25 cellular contexts compared by ENCODE assay signal in the genomic region with DNA sequence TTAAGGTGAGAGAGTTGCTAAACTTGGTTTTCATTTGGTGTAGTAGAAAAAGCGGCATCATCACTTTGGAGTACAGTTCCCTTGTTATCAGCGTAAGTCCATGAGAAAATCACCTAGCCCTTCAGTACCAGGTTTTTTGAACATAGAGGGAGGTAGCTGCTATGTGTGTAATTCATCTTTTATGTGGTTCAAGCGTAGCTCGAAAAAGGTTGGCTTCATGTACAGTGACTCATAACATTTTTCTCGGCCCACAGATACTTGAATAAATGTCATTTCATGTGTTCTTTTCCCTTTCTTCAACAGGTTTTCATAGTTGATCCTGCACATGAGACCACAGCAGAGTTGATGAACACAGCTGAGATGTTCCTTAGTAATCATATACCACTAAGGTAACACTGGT. TPM values are rescaled to one million over a fixed set of nuclear protein-coding genes. Genes with fewer than 3 reads are reported as not detected.
DNase-seq lines count a peak whose midpoint lies in the region; ATAC-seq, FAIRE-seq and TF ChIP-seq lines count a peak whose summit lies in the region.
"Had no signal": no experiment of that assay in that cellular context is flagged by ENCODE, and none has a peak within 500 bp of the region (broad histone marks: within the 10 kb centered on the region; RNA-seq: fewer than 3 reads in every experiment).

No MANE protein-coding gene starts in this region.

- CTCF ChIA-PET in activated naive CD4-positive, alpha-beta T cell treated with anti-CD3 and anti-CD28 coated beads for 36 hours (lab: Charles Lee), result no interaction called here

- H3K4me3 ChIP-seq in astrocyte (ENCODE audit: insufficient read depth, low read depth, low read length), result no peak overlapping the region
- no peak overlapping the region for H3K4me3 ChIP-seq in fibroblast of mammary gland (ENCODE audit: control insufficient read depth, low read depth, low read length)
- H3K4me3 ChIP-seq: GM23338, HAP-1, MG63 had no signal

- H3K9ac ChIP-seq in astrocyte (ENCODE audit: low read length), result no peak overlapping the region

- no peak for FAIRE-seq in astrocyte (lab: Jason Lieb, UNC)
- FAIRE-seq: GM12891, RCC 7860 had no signal

- H3K4me2 ChIP-seq in astrocyte (ENCODE audit: low read length), result no peak overlapping the region
- H3K4me2 ChIP-seq: GM23338 had no signal

- H3K9me3 Mint-ChIP-seq in activated naive CD4-positive, alpha-beta T cell treated with anti-CD3 and anti-CD28 coated beads, Interleukin-2, amount 50 U/mL, for 72 hours, result no peaks in the 10 kb centered on the region
- H3K9me3 Mint-ChIP-seq in activated naive CD4-positive, alpha-beta T cell treated with anti-CD3 and anti-CD28 coated beads for 36 hours, result no peaks in the 10 kb centered on the region
- no peaks in the 10 kb centered on the region for H3K9me3 Mint-ChIP-seq in astrocyte (ENCODE audit: unreplicated experiment)
- H3K9me3 Mint-ChIP-seq: CD4-positive, alpha-beta memory T cell; GM23338; HFFc6 had no signal

- peaks cover 11% of the 10 kb centered on the region for H4K20me1 ChIP-seq in astrocyte (ENCODE audit: insufficient read depth, low read length)

- no peaks in the 10 kb centered on the region for H3K4me1 ChIP-seq in astrocyte (ENCODE audit: insufficient read depth, low read length)
- H3K4me1 ChIP-seq: HAP-1 had no signal

- peaks cover 4% of the 10 kb centered on the region for H3K4me1 Mint-ChIP-seq in activated naive CD4-positive, alpha-beta T cell treated with anti-CD3 and anti-CD28 coated beads for 36 hours (ENCODE audit: low read depth)
- no peaks in the 10 kb centered on the region for H3K4me1 Mint-ChIP-seq in astrocyte (ENCODE audit: low read depth, unreplicated experiment)
- H3K4me1 Mint-ChIP-seq: GM23338 had no signal

- no peak overlapping the region for H3K4me3 Mint-ChIP-seq in activated naive CD4-positive, alpha-beta T cell treated with anti-CD3 and anti-CD28 coated beads for 36 hours
- no peak overlapping the region for H3K4me3 Mint-ChIP-seq in astrocyte (ENCODE audit: unreplicated experiment)
- H3K4me3 Mint-ChIP-seq: CD4-positive, alpha-beta memory T cell; GM23338; HFFc6 had no signal

- ATAC-seq in activated naive CD4-positive, alpha-beta T cell treated with anti-CD3 and anti-CD28 coated beads, Interleukin-2, amount 50 U/mL, for 72 hours, result peak; percentile 69 to 90
- no peak for ATAC-seq in left lobe of liver
- ATAC-seq: GM23338 had no signal

- H3K36me3 ChIP-seq in astrocyte (ENCODE audit: insufficient read depth, low read length), result peaks cover 46% of the 10 kb centered on the region

- intact Hi-C loops in activated naive CD4-positive, alpha-beta T cell treated with anti-CD3 and anti-CD28 coated beads for 36 hours (cut with micrococcal nuclease), result no loop called here

- no peaks in the 10 kb centered on the region for H3K27me3 Mint-ChIP-seq in activated naive CD4-positive, alpha-beta T cell treated with anti-CD3 and anti-CD28 coated beads for 36 hours (ENCODE audit: low read depth)
- no peaks in the 10 kb centered on the region for H3K27me3 Mint-ChIP-seq in astrocyte (ENCODE audit: low read depth, unreplicated experiment)
- H3K27me3 Mint-ChIP-seq: CD4-positive, alpha-beta memory T cell had no signal

- H2AFZ ChIP-seq in astrocyte (ENCODE audit: low read depth, low read length), result no peak overlapping the region
- H2AFZ ChIP-seq: GM23338 had no signal

- H3K79me2 ChIP-seq in astrocyte (ENCODE audit: insufficient read depth, low read length), result no peaks in the 10 kb centered on the region

- TF ChIP-seq CTCF in astrocyte (IDR thresholded peaks at IDR 0.05; ENCODE audit: insufficient read depth, low read depth, low read length) (no peak), fibroblast of mammary gland (conservative IDR thresholded peaks at IDR 0.05; ENCODE audit: control insufficient read depth, insufficient read depth, low read depth, low read length) (no peak)

- H3K36me3 Mint-ChIP-seq in activated naive CD4-positive, alpha-beta T cell treated with anti-CD3 and anti-CD28 coated beads, Interleukin-2, amount 50 U/mL, for 72 hours, result peaks cover 7 to 18% of the 10 kb centered on the region in 2 donors
- peaks cover 52% of the 10 kb centered on the region for H3K36me3 Mint-ChIP-seq in activated naive CD4-positive, alpha-beta T cell treated with anti-CD3 and anti-CD28 coated beads for 36 hours (ENCODE audit: low read depth)
- H3K36me3 Mint-ChIP-seq in astrocyte (ENCODE audit: low read depth, unreplicated experiment), result peaks cover 16% of the 10 kb centered on the region

- in situ Hi-C loops in G401 (cut with HindIII; ENCODE audit: low sequenced_read_pairs), result no loop called here

- no peaks in the 10 kb centered on the region for H3K9me3 ChIP-seq in astrocyte (ENCODE audit: insufficient read depth, low read depth, low read length)
- H3K9me3 ChIP-seq: HAP-1, MG63 had no signal

- no peak overlapping the region for H3K27ac ChIP-seq in astrocyte (ENCODE audit: low read depth, low read length)

- no peaks in the 10 kb centered on the region for H3K27me3 ChIP-seq in astrocyte (ENCODE audit: insufficient read depth, low read length)
- H3K27me3 ChIP-seq: MG63 had no signal

- H3K27ac Mint-ChIP-seq in activated naive CD4-positive, alpha-beta T cell treated with anti-CD3 and anti-CD28 coated beads, Interleukin-2, amount 50 U/mL, for 72 hours, result peak overlapping the region in 1 of 2 donors; percentile 55
- no peak overlapping the region for H3K27ac Mint-ChIP-seq in activated naive CD4-positive, alpha-beta T cell treated with anti-CD3 and anti-CD28 coated beads for 36 hours
- no peak overlapping the region for H3K27ac Mint-ChIP-seq in astrocyte (ENCODE audit: unreplicated experiment)
- H3K27ac Mint-ChIP-seq: GM23338, HFFc6 had no signal

- no peak for DNase-seq in activated naive CD4-positive, alpha-beta T cell treated with anti-CD3 and anti-CD28 coated beads, Interleukin-2, amount 50 U/mL, for 72 hours (ENCODE audit: low spot score in 2 of 2)
- DNase-seq in activated naive CD4-positive, alpha-beta T cell treated with anti-CD3 and anti-CD28 coated beads for 36 hours, result no peak
- DNase-seq in astrocyte (ENCODE audit: low read depth) (peak; percentile 78), fibroblast of mammary gland (ENCODE audit: low read depth) (peak; percentile 4), GM03348 (ENCODE audit: low spot score) (no peak), left lobe of liver (ENCODE audit: low spot score) (no peak), G401 (ENCODE audit: low spot score) (no peak)
- DNase-seq: C1 segment of cervical spinal cord; CD4-positive, alpha-beta memory T cell; COR-L47; GDM1; HFFc6; KG1; MG63; NCI-H1105 treated with DMSO at 0.1 percent for 48 hours; NCI-H146; NCI-H2029; NCI-H446; NCI-H524 treated with DMSO at 0.1 percent for 48 hours; NCI-H774; SIG-M5 had no signal

RNA-seq across cellular contexts. Expression of gene UGGT1, which starts 43.6 kb away (rescaled TPM):
- 10 to 100 TPM; 39.8 to 49.8 TPM for total RNA-seq in activated naive CD4-positive, alpha-beta T cell treated with anti-CD3 and anti-CD28 coated beads, Interleukin-2, amount 50 U/mL, for 72 hours
- total RNA-seq in activated naive CD4-positive, alpha-beta T cell treated with anti-CD3 and anti-CD28 coated beads for 36 hours, result 10 to 100 TPM; 37.3 to 40.1 TPM
- total RNA-seq in astrocyte (68.0 and 76.2 TPM in 2 replicates), left lobe of liver (33.0 TPM)
- total RNA-seq in G401 (2014; rRNA removed; shearing (Covaris generic)), result 18.1 and 19.3 TPM in 2 replicates

Comparison
In these comparisons a context has a peak if more than half of its experiments do, and no peak if none do; other contexts are left out.
1. DNase-seq: peak in astrocyte (single experiment) and fibroblast of mammary gland (single experiment); none in activated naive CD4-positive, alpha-beta T cell treated with anti-CD3 and anti-CD28 coated beads, Interleukin-2, amount 50 U/mL, for 72 hours (0 of 2), activated naive CD4-positive, alpha-beta T cell treated with anti-CD3 and anti-CD28 coated beads for 36 hours (single experiment), GM03348 (single experiment), left lobe of liver (single experiment) and G401 (single experiment).